Comparison of ENCODE assay signal across 5 cellular contexts in the genomic region with DNA sequence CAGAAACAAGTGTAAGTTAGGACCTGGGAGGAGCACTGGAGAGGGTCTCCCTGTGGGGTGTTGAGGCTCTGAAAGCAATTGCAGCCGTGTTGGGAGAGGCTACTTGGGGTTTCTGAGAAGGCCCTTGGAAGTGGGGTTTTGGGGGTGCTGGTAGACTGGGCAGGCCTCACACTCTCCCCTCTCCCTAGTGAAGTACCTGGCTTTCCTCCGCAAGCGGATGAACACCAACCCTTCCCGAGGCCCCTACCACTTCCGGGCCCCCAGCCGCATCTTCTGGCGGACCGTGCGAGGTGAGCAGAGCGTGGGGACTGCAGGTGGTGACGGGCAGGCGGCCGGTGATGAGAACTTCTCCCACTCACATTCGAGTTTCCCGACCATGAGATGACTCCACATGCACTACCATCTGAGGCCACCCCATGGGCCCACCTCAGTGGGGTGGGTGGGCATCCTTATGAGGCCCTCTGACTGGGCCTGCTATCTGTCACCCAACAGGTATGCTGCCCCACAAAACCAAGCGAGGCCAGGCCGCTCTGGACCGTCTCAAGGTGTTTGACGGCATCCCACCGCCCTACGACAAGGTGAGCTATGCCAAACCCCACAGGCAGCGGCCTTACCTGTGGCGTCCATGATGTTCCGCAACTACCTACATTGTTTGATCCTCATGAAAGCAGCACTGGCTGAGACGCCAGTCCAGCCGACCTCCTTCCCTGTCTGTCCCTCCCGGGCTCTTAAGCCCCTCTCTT. TPM values are rescaled to one million over a fixed set of nuclear protein-coding genes. Genes with fewer than 3 reads are reported as not detected.
DNase-seq lines count a peak whose midpoint lies in the region; ATAC-seq and TF ChIP-seq lines count a peak whose summit lies in the region.
"Had no signal": no experiment of that assay in that cellular context is flagged by ENCODE, and none has a peak within 500 bp of the region (broad histone marks: within the 10 kb centered on the region; RNA-seq: fewer than 3 reads in every experiment).

No MANE protein-coding gene starts in this region.

- peaks cover 13 to 58% (median 33%) of the 10 kb centered on the region in 5 donors for H3K36me3 Mint-ChIP-seq in naive thymus-derived CD4-positive, alpha-beta T cell

- peaks cover 60% of the 10 kb centered on the region for H3K79me2 ChIP-seq in PC-9 (ENCODE audit: low read depth)

- intact Hi-C loops in PC-9 (cut with micrococcal nuclease; ENCODE audit: unreplicated experiment), result no loop called here
- intact Hi-C loops in naive thymus-derived CD4-positive, alpha-beta T cell (cut with micrococcal nuclease), result no loop called here

- CTCF ChIA-PET in PC-9 (lab: Charles Lee), result no interaction called here
- CTCF ChIA-PET in naive thymus-derived CD4-positive, alpha-beta T cell (lab: Charles Lee), result interaction anchor here (1.9 kb wide), 1 partner anchor 81 kb away, joined by 4 read pairs; no protein-coding TSS in a partner anchor

- H3K4me3 ChIP-seq in PC-9, result peak overlapping the region; percentile 96; the same call in 1 of the 2 replicates
- peak overlapping the region; percentile 100 for H3K4me3 ChIP-seq in naive thymus-derived CD4-positive, alpha-beta T cell (ENCODE audit: low read length)

- peak overlapping the region; percentile 91 for H3K27ac ChIP-seq in PC-9
- peak overlapping the region; percentile 92 for H3K27ac ChIP-seq in naive thymus-derived CD4-positive, alpha-beta T cell (ENCODE audit: low read depth, low read length)

- POLR2A ChIA-PET in PC-9 (lab: Charles Lee; ENCODE audit: unreplicated experiment), result no interaction called here
- POLR2A ChIA-PET in naive thymus-derived CD4-positive, alpha-beta T cell (lab: Charles Lee), result interaction anchor here (0.6 to 1.0 kb wide), 3 partner anchors 9 to 150 kb away, joined by 3 to 7 read pairs (median 3); no protein-coding TSS in a partner anchor

- peaks cover 28 to 60% (median 48%) of the 10 kb centered on the region in 7 donors for H3K4me1 Mint-ChIP-seq in naive thymus-derived CD4-positive, alpha-beta T cell

- ATAC-seq in naive thymus-derived CD4-positive, alpha-beta T cell, result no peak
- no peak for ATAC-seq in HG03460 (IDR thresholded peaks at IDR 0.05; ENCODE audit: unreplicated experiment)

- peak overlapping the region; percentile 95 to 99 (median 98) for H3K4me3 Mint-ChIP-seq in naive thymus-derived CD4-positive, alpha-beta T cell

- no peak for TF ChIP-seq CTCF in PC-9 (conservative IDR thresholded peaks at IDR 0.05)

- peak overlapping the region; percentile 95 for H3K4me2 ChIP-seq in PC-9

- peaks cover 79% of the 10 kb centered on the region for H3F3A ChIP-seq in PC-9 (ENCODE audit: insufficient read depth, low read depth)

- H2AFZ ChIP-seq in PC-9, result no peak overlapping the region

- no peaks in the 10 kb centered on the region for H3K9me2 ChIP-seq in PC-9 (ENCODE audit: insufficient read depth)

- DNase-seq in PC-9 (no peak), NCI-H1105 treated with DMSO at 0.1 percent for 48 hours (lab: John Stamatoyannopoulos, UW) (no peak)
- no peak for DNase-seq in naive thymus-derived CD4-positive, alpha-beta T cell
- DNase-seq: amniotic stem cell had no signal

- peaks cover 0 to 12% (median 0%) of the 10 kb centered on the region in 11 donors for H3K9me3 Mint-ChIP-seq in naive thymus-derived CD4-positive, alpha-beta T cell

- H4K20me1 ChIP-seq in PC-9 (ENCODE audit: insufficient read depth), result peaks cover 52% of the 10 kb centered on the region

- H3K9me3 ChIP-seq in PC-9 (ENCODE audit: insufficient read depth, low read depth), result no peaks in the 10 kb centered on the region
- no peaks in the 10 kb centered on the region for H3K9me3 ChIP-seq in naive thymus-derived CD4-positive, alpha-beta T cell (ENCODE audit: control insufficient read depth in 2 of 3, low read length in 3 of 3)

- peaks cover 25% of the 10 kb centered on the region for H3K4me1 ChIP-seq in PC-9 (replicated peaks; ENCODE audit: insufficient read depth)
- peaks cover 19 to 35% of the 10 kb centered on the region in 2 donors for H3K4me1 ChIP-seq in naive thymus-derived CD4-positive, alpha-beta T cell (ENCODE audit: control insufficient read depth in 2 of 2, insufficient read depth in 2 of 2, low read length in 2 of 2)

- H3K27me3 ChIP-seq in PC-9 (ENCODE audit: insufficient read depth, low read depth), result no peaks in the 10 kb centered on the region
- H3K27me3 ChIP-seq in naive thymus-derived CD4-positive, alpha-beta T cell (ENCODE audit: control insufficient read depth in 2 of 2, insufficient read depth in 2 of 2, low read length in 2 of 2), result no peaks in the 10 kb centered on the region

- peaks cover 51% of the 10 kb centered on the region for H3K36me3 ChIP-seq in PC-9 (ENCODE audit: low read depth)
- H3K36me3 ChIP-seq in naive thymus-derived CD4-positive, alpha-beta T cell (ENCODE audit: control insufficient read depth in 2 of 3, insufficient read depth in 3 of 3, low read length in 3 of 3), result peaks cover 25 to 63% (median 39%) of the 10 kb centered on the region in 3 experiments

- no TSS peak for BruUV-seq in PC-9 (replicated peaks; lab: Mats Ljungman, UMichigan)

- peak overlapping the region in 7 of 9 donors; percentile 72 to 97 (median 89) for H3K27ac Mint-ChIP-seq in naive thymus-derived CD4-positive, alpha-beta T cell

- peaks cover 0 to 9% (median 0%) of the 10 kb centered on the region in 5 donors for H3K27me3 Mint-ChIP-seq in naive thymus-derived CD4-positive, alpha-beta T cell

RNA-seq across cellular contexts. Expression of gene RPL13A, which starts 3.0 kb away (rescaled TPM):
- 2,360 and 3,865 TPM in 2 replicates for total RNA-seq in PC-9 (2021)
- total RNA-seq in naive thymus-derived CD4-positive, alpha-beta T cell, result 1,000 to 10,000 TPM; 2,467 to 6,044 (median 5,762) TPM
- polyA plus RNA-seq in naive thymus-derived CD4-positive, alpha-beta T cell, result 1,000 to 10,000 TPM; 3,356 to 4,438 TPM

RNA-seq across cellular contexts. Expression of gene RPS11, which starts 5.8 kb away (rescaled TPM):
- total RNA-seq in PC-9 (2021), result 1,702 and 2,282 TPM in 2 replicates
- 1,000 to 10,000 TPM; 2,065 to 3,362 (median 2,972) TPM for total RNA-seq in naive thymus-derived CD4-positive, alpha-beta T cell
- polyA plus RNA-seq in naive thymus-derived CD4-positive, alpha-beta T cell, result 1,000 to 10,000 TPM; 2,125 to 2,254 TPM

RNA-seq across cellular contexts. Expression of gene FLT3LG, which starts 16.4 kb away (rescaled TPM):
- total RNA-seq in PC-9 (2021), result 5.1 and 5.3 TPM in 2 replicates
- 100 to 1,000 TPM in 3 of 5 experiments, 10 to 100 TPM in 2; 90.6 to 401 (median 280) TPM for total RNA-seq in naive thymus-derived CD4-positive, alpha-beta T cell
- 100 to 1,000 TPM; 148 to 168 TPM for polyA plus RNA-seq in naive thymus-derived CD4-positive, alpha-beta T cell

RNA-seq across cellular contexts. Expression of gene FCGRT, which starts 22.0 kb away (rescaled TPM):
- 4.8 and 6.7 TPM in 2 replicates for total RNA-seq in PC-9 (2021)
- 100 to 1,000 TPM in 1 of 5 experiments, 10 to 100 TPM in 3, 1 to 10 TPM in 1; 8.2 to 177 (median 47.5) TPM for total RNA-seq in naive thymus-derived CD4-positive, alpha-beta T cell
- 100 to 1,000 TPM; 117 to 129 TPM for polyA plus RNA-seq in naive thymus-derived CD4-positive, alpha-beta T cell

RNA-seq across cellular contexts. Expression of gene RCN3, which starts 37.3 kb away (rescaled TPM):
- 0.75 and 0.96 TPM in 2 replicates for total RNA-seq in PC-9 (2021)
- 10 to 100 TPM in 1 of 5 experiments, 1 to 10 TPM in 4; 1.9 to 14.5 (median 3.5) TPM for total RNA-seq in naive thymus-derived CD4-positive, alpha-beta T cell
- polyA plus RNA-seq in naive thymus-derived CD4-positive, alpha-beta T cell, result 10 to 100 TPM in 1 of 2 donors, 1 to 10 TPM in 1; 6.9 to 12.3 TPM

Comparison
In these comparisons a context has a peak if more than half of its experiments do, and no peak if none do; other contexts are left out.
1. RNA of gene FLT3LG, which starts 16.4 kb away (total RNA-seq): 90.6 to 401 TPM in naive thymus-derived CD4-positive, alpha-beta T cell; 5.1 to 5.3 TPM in PC-9; every median in the first group is over 10 times any median in the second.